16 cellular contexts compared by ENCODE assay signal in genomic region chr2:110961024-110961423, GRCh38.
DNase-seq lines count a peak whose midpoint lies in the region; ATAC-seq and TF ChIP-seq lines count a peak whose summit lies in the region.
"Had no signal": no experiment of that assay in that cellular context is flagged by ENCODE, and none has a peak within 500 bp of the region (broad histone marks: within the 10 kb centered on the region; RNA-seq: fewer than 3 reads in every experiment).

No MANE protein-coding gene starts in this region.

- no peak overlapping the region for H3K4me3 Mint-ChIP-seq in nephron progenitor cell
- H3K4me3 Mint-ChIP-seq: GM23338, H9 had no signal

- H3K27me3 Mint-ChIP-seq in nephron progenitor cell (ENCODE audit: low read depth, poor library complexity): peaks cover 19% of the 10 kb centered on the region

- intact Hi-C loops in esophagus muscularis mucosa (cut with DNase I): no loop called here
- intact Hi-C loops in upper lobe of right lung (cut with DNase I): no loop called here
- intact Hi-C loops in adrenal gland (cut with DNase I): no loop called here

- TF ChIP-seq CTCF in esophagus muscularis mucosa (IDR thresholded peaks at IDR 0.05): no peak
- TF ChIP-seq CTCF in hepatocyte (IDR thresholded peaks at IDR 0.05; ENCODE audit: poor library complexity): no peak
- no peak for TF ChIP-seq CTCF in nephron progenitor cell (IDR thresholded peaks at IDR 0.05)
- TF ChIP-seq CTCF in upper lobe of right lung (IDR thresholded peaks at IDR 0.05): no peak
- no peak for TF ChIP-seq CTCF in adrenal gland (IDR thresholded peaks at IDR 0.05)

- H3K4me1 ChIP-seq in esophagus muscularis mucosa: no peaks in the 10 kb centered on the region
- no peaks in the 10 kb centered on the region for H3K4me1 ChIP-seq in hepatocyte (ENCODE audit: insufficient read depth)
- no peaks in the 10 kb centered on the region for H3K4me1 ChIP-seq in upper lobe of right lung
- H3K4me1 ChIP-seq in adrenal gland (replicated peaks in 1 of 2): no peaks in the 10 kb centered on the region

- H3K9me2 ChIP-seq in hepatocyte (replicated peaks; ENCODE audit: insufficient read depth): no peaks in the 10 kb centered on the region

- DNase-seq in esophagus muscularis mucosa (ENCODE audit: extremely low spot score) (peak; percentile 86), hepatocyte (ENCODE audit: low spot score) (no peak), nephron progenitor cell (no peak), upper lobe of right lung (no peak), adrenal gland (no peak), GM03348 (ENCODE audit: low spot score) (no peak)
- DNase-seq: C1 segment of cervical spinal cord; Calu3; CD4-positive, alpha-beta memory T cell; COR-L47; DMS79; EL; GDM1; H9 had no signal

- H3K4me2 ChIP-seq in hepatocyte: no peak overlapping the region
- H3K4me2 ChIP-seq: GM23338 had no signal

- no peak for TF ChIP-seq EP300 in esophagus muscularis mucosa (IDR thresholded peaks at IDR 0.05)

- H3K4me3 ChIP-seq in esophagus muscularis mucosa (no peak overlapping the region), hepatocyte (no peak overlapping the region), upper lobe of right lung (no peak overlapping the region), adrenal gland (no peak overlapping the region)
- H3K4me3 ChIP-seq: GM23338 had no signal

- H3K4me1 Mint-ChIP-seq in nephron progenitor cell: peaks cover 33% of the 10 kb centered on the region
- H3K4me1 Mint-ChIP-seq: CD4-positive, alpha-beta memory T cell; H9 had no signal

- H2AFZ ChIP-seq in hepatocyte: no peak overlapping the region
- H2AFZ ChIP-seq: GM23338 had no signal

- H3K27ac ChIP-seq in esophagus muscularis mucosa (replicated peaks in 1 of 4) (no peak overlapping the region), hepatocyte (peak overlapping the region; percentile 20), upper lobe of right lung (no peak overlapping the region), adrenal gland (no peak overlapping the region)

- H3K9me3 ChIP-seq in esophagus muscularis mucosa (no peaks in the 10 kb centered on the region), hepatocyte (ENCODE audit: low read depth) (no peaks in the 10 kb centered on the region), upper lobe of right lung (no peaks in the 10 kb centered on the region), adrenal gland (replicated peaks in 1 of 3) (no peaks in the 10 kb centered on the region)

- H3K9me3 Mint-ChIP-seq in nephron progenitor cell: no peaks in the 10 kb centered on the region
- H3K9me3 Mint-ChIP-seq: GM23338, H9 had no signal

- peak; percentile 45 for ATAC-seq in upper lobe of right lung
- ATAC-seq: GM23338, HCT116 had no signal

- no peaks in the 10 kb centered on the region for H4K20me1 ChIP-seq in hepatocyte (ENCODE audit: insufficient read depth, poor library complexity, severe bottlenecking)

- H3K36me3 Mint-ChIP-seq in nephron progenitor cell (ENCODE audit: low read depth): no peaks in the 10 kb centered on the region
- H3K36me3 Mint-ChIP-seq: CD4-positive, alpha-beta memory T cell had no signal

- peak overlapping the region; percentile 11 for H3K27ac Mint-ChIP-seq in nephron progenitor cell
- H3K27ac Mint-ChIP-seq: GM23338, H9 had no signal

- no peaks in the 10 kb centered on the region for H3K36me3 ChIP-seq in esophagus muscularis mucosa
- no peaks in the 10 kb centered on the region for H3K36me3 ChIP-seq in hepatocyte (replicated peaks; ENCODE audit: insufficient read depth, low read depth)
- H3K36me3 ChIP-seq in upper lobe of right lung: no peaks in the 10 kb centered on the region
- no peaks in the 10 kb centered on the region for H3K36me3 ChIP-seq in adrenal gland (replicated peaks in 1 of 2)

- WGBS in esophagus muscularis mucosa: 89% methylated on average over 2 of the region's 2 CpGs
- WGBS in hepatocyte (ENCODE audit: low lambda C conversion rate, missing lambda C conversion rate): 63% methylated on average over 2 of the region's 2 CpGs
- WGBS in adrenal gland, 4 donors: 56 to 75% (median 63%) methylated on average over 2 of the region's 2 CpGs

- H3K27me3 ChIP-seq in esophagus muscularis mucosa: peaks cover 0 to 6% (median 0%) of the 10 kb centered on the region in 4 donors
- no peaks in the 10 kb centered on the region for H3K27me3 ChIP-seq in hepatocyte
- no peaks in the 10 kb centered on the region for H3K27me3 ChIP-seq in upper lobe of right lung
- peaks cover 5% of the 10 kb centered on the region for H3K27me3 ChIP-seq in adrenal gland

- no peak for TF ChIP-seq POLR2A in esophagus muscularis mucosa (IDR thresholded peaks at IDR 0.05; ENCODE audit: low read depth)
- no peak for TF ChIP-seq POLR2A in adrenal gland (IDR thresholded peaks at IDR 0.05)

- no peaks in the 10 kb centered on the region for H3K79me2 ChIP-seq in hepatocyte
